15 cellular contexts compared by ENCODE assay signal in the genomic region with DNA sequence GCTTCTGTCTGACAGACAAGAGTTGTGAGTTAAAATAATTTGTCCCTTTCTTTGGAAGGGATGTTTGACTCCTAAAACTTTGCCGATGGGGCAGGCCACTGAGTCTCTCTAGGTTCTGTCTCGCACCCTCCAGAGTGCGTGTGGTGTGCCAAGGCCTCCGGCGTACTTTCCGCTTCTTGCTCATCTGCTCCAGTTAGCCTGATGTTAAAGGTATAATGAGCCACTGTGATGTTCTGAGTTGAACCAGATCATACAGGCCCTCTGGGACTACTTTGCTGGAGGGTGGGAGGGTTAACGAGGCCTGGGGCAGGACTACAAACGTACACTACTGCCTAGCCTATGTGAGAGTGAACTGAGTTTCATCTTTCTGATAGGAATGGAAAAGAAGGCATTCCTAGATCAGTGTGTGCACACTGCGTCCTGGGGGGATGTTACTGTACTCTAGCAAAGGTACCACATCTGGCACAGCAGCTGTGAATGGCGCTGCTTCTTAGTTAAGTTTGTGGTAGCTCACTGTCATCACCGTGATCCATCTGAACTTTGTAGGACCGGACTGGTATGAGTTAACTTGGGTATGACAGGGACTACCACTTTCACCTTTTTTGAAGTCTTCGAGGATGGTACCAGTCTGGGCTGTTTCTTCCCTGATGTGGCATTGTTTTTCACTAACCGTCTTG.
"Had no signal": no experiment of that assay in that cellular context is flagged by ENCODE, and none has a peak within 500 bp of the region (broad histone marks: within the 10 kb centered on the region; RNA-seq: fewer than 3 reads in every experiment).

No MANE protein-coding gene starts in this region.

- H3K9me3 ChIP-seq: mucosa of descending colon had no signal

- H3K36me3 ChIP-seq: cardiac muscle cell had no signal

- H3K4me3 Mint-ChIP-seq: activated naive CD4-positive, alpha-beta T cell treated with anti-CD3 and anti-CD28 coated beads, Interleukin-2, amount 10 ng/mL, durations not matched to agents 7 days and 5 days; activated T-helper 17 cell treated with anti-CD3 and anti-CD28 coated beads, Interleukin-2, amount 50 U/mL, for 72 hours; endodermal cell; naive thymus-derived CD8-positive, alpha-beta T cell; T-helper 17 cell had no signal

- ATAC-seq: activated T-helper 17 cell treated with anti-CD3 and anti-CD28 coated beads, Interleukin-2, amount 50 U/mL, for 72 hours; mucosa of descending colon; naive thymus-derived CD8-positive, alpha-beta T cell; stimulated activated naive CD8-positive, alpha-beta T cell treated with anti-CD3 and anti-CD28 coated beads, Interleukin-15, Interleukin-2, amounts not matched to agents 100 U/mL and 50 U/mL, for 24 hours; T-helper 17 cell had no signal

- H3K4me3 ChIP-seq: cardiac muscle cell, dorsolateral prefrontal cortex, mucosa of descending colon had no signal

- H3K27ac ChIP-seq: cardiac muscle cell, dorsolateral prefrontal cortex had no signal

- H3K27me3 Mint-ChIP-seq: activated T-helper 17 cell treated with anti-CD3 and anti-CD28 coated beads, Interleukin-2, amount 50 U/mL, for 72 hours; naive thymus-derived CD8-positive, alpha-beta T cell; T-helper 17 cell had no signal

- DNase-seq: activated CD4-positive, alpha-beta T cell treated with anti-CD3 and anti-CD28 coated beads for 4 hours; activated naive CD4-positive, alpha-beta T cell treated with anti-CD3 and anti-CD28 coated beads, Interleukin-2, amount 10 ng/mL, durations not matched to agents 7 days and 5 days; dorsolateral prefrontal cortex; endodermal cell; erythroblast; mucosa of descending colon; small intestine; stimulated activated CD4-positive, alpha-beta T cell treated with anti-CD3 and anti-CD28 coated beads, Interleukin-4, amount 100 ng/mL, for 4 hours; stimulated activated CD8-positive, alpha-beta memory T cell treated with anti-CD3 and anti-CD28 coated beads, Interleukin-4, amount 100 ng/mL, for 48 hours; stimulated activated naive CD8-positive, alpha-beta T cell treated with anti-CD3 and anti-CD28 coated beads, Interleukin-15, Interleukin-2, amounts not matched to agents 100 U/mL and 50 U/mL, for 24 hours; T-helper 17 cell; trophoblast cell had no signal

- H3K27ac Mint-ChIP-seq: activated naive CD4-positive, alpha-beta T cell treated with anti-CD3 and anti-CD28 coated beads, Interleukin-2, amount 10 ng/mL, durations not matched to agents 7 days and 5 days; activated T-helper 17 cell treated with anti-CD3 and anti-CD28 coated beads, Interleukin-2, amount 50 U/mL, for 72 hours; endodermal cell; naive thymus-derived CD8-positive, alpha-beta T cell; T-helper 17 cell had no signal

- H3K27me3 ChIP-seq: cardiac muscle cell, dorsolateral prefrontal cortex had no signal
